Comparison of ENCODE assay signal across 9 cellular contexts in genomic region chr17:35535406-35535805, GRCh38. TPM values are rescaled to one million over a fixed set of nuclear protein-coding genes. Genes with fewer than 3 reads are reported as not detected.
A peak's percentile ranks its signal among the peaks of the same experiment; 100 is the strongest.
DNase-seq lines count a peak whose midpoint lies in the region; ATAC-seq and TF ChIP-seq lines count a peak whose summit lies in the region.
"Not testable (repeated sequence)": the region's sequence is repeated elsewhere in the genome, so short reads cannot be mapped to it uniquely, and the experiment has no call there.
"Had no signal": no experiment of that assay in that cellular context is flagged by ENCODE, and none has a peak within 500 bp of the region (broad histone marks: within the 10 kb centered on the region; RNA-seq: fewer than 3 reads in every experiment).

No MANE protein-coding gene starts in this region.

- peak overlapping the region; percentile 77 for H3K9ac ChIP-seq in DND-41 (ENCODE audit: low read depth, low read length)

- H3K36me3 Mint-ChIP-seq in T-helper 17 cell (ENCODE audit: low read depth) = not testable (repeated sequence)
- H3K36me3 Mint-ChIP-seq in activated CD8-positive, alpha-beta T cell treated with anti-CD3 and anti-CD28 coated beads, Interleukin-2, amount 10 ng/mL, durations not matched to agents 7 days and 5 days (ENCODE audit: low read depth) = peaks cover 60% of the 10 kb centered on the region
- H3K36me3 Mint-ChIP-seq in activated naive CD4-positive, alpha-beta T cell treated with anti-CD3 and anti-CD28 coated beads, Interleukin-2, amount 10 ng/mL, durations not matched to agents 7 days and 5 days = peaks cover 43% of the 10 kb centered on the region
- peaks cover 38% of the 10 kb centered on the region for H3K36me3 Mint-ChIP-seq in central memory CD8-positive, alpha-beta T cell (ENCODE audit: insufficient read depth)
- H3K36me3 Mint-ChIP-seq in naive thymus-derived CD4-positive, alpha-beta T cell = peaks cover 0 to 42% (median 18%) of the 10 kb centered on the region in 5 donors
- peaks cover 78% of the 10 kb centered on the region for H3K36me3 Mint-ChIP-seq in stimulated activated effector memory CD8-positive, alpha-beta T cell treated with anti-CD3 and anti-CD28 coated beads, Interleukin-12 subunit alpha, Interleukin-12 subunit beta, amount 100 ng/mL, for 72 hours

- TF ChIP-seq CTCF in DND-41 (IDR thresholded peaks at IDR 0.05; ENCODE audit: borderline replicate concordance, extremely low read depth, low read length, poor library complexity, severe bottlenecking) = not testable (repeated sequence)

- not testable (repeated sequence) for H2AFZ ChIP-seq in DND-41 (ENCODE audit: low read depth, low read length)

- not testable (repeated sequence) for H3K36me3 ChIP-seq in DND-41 (ENCODE audit: insufficient read depth, low read length); naive thymus-derived CD4-positive, alpha-beta T cell (ENCODE audit: control insufficient read depth in 2 of 3, insufficient read depth in 3 of 3, low read length in 3 of 3)

- not testable (repeated sequence) for ATAC-seq in DND-41 (ENCODE audit: insufficient read depth, low read depth); T-helper 17 cell; activated CD8-positive, alpha-beta T cell treated with anti-CD3 and anti-CD28 coated beads, Interleukin-2, amount 10 ng/mL, durations not matched to agents 7 days and 5 days; central memory CD8-positive, alpha-beta T cell (replicated peaks; ENCODE audit: extremely low read depth, poor library complexity, severe bottlenecking); naive thymus-derived CD4-positive, alpha-beta T cell; stimulated activated effector memory CD8-positive, alpha-beta T cell treated with anti-CD3 and anti-CD28 coated beads, Interleukin-12 subunit alpha, Interleukin-12 subunit beta, amount 100 ng/mL, for 72 hours

- H3K27me3 ChIP-seq in DND-41 (ENCODE audit: insufficient read depth, low read length, poor library complexity); naive thymus-derived CD4-positive, alpha-beta T cell (ENCODE audit: control insufficient read depth in 2 of 2, insufficient read depth in 2 of 2, low read length in 2 of 2): not testable (repeated sequence)

- H4K20me1 ChIP-seq in DND-41 (ENCODE audit: insufficient read depth, low read length) = peaks cover 14% of the 10 kb centered on the region

- intact Hi-C loops in naive thymus-derived CD4-positive, alpha-beta T cell (cut with micrococcal nuclease) = loop anchor here (5.0 kb wide), 3 partner anchors 103 to 993 kb away; partner anchors contain the start of genes LIG3 (in 1 of the 2) and SLFN12 (in 1 of the 2)

- not testable (repeated sequence) for H3K9me3 ChIP-seq in DND-41 (ENCODE audit: insufficient read depth, low read length, severe bottlenecking); T-helper 17 cell (ENCODE audit: control insufficient read depth, low read length, poor library complexity, severe bottlenecking); naive thymus-derived CD4-positive, alpha-beta T cell (ENCODE audit: control insufficient read depth in 2 of 3, low read length in 3 of 3)

- POLR2A ChIA-PET in activated CD8-positive, alpha-beta T cell treated with anti-CD3 and anti-CD28 coated beads, Interleukin-2, amount 10 ng/mL, durations not matched to agents 7 days and 5 days (lab: Charles Lee) = interaction anchor here (0.6 to 7.1 kb wide), 14 partner anchors 14 to 321 kb away, joined by 3 to 162 read pairs (median 8); partner anchors contain the start of genes AP2B1, PEX12, SLFN11 and SLFN5
- POLR2A ChIA-PET in naive thymus-derived CD4-positive, alpha-beta T cell (lab: Charles Lee) = interaction anchor here (0.6 to 16.0 kb wide), 17 partner anchors 12 to 488 kb away, joined by 3 to 253 read pairs (median 6); partner anchors contain the start of genes PEX12 and SLFN5

- peak overlapping the region; percentile 97 for H3K27ac Mint-ChIP-seq in T-helper 17 cell
- peak overlapping the region; percentile 98 for H3K27ac Mint-ChIP-seq in activated CD8-positive, alpha-beta T cell treated with anti-CD3 and anti-CD28 coated beads, Interleukin-2, amount 10 ng/mL, durations not matched to agents 7 days and 5 days
- H3K27ac Mint-ChIP-seq in activated naive CD4-positive, alpha-beta T cell treated with anti-CD3 and anti-CD28 coated beads, Interleukin-2, amount 10 ng/mL, durations not matched to agents 7 days and 5 days = peak overlapping the region; percentile 100
- peak overlapping the region; percentile 82 for H3K27ac Mint-ChIP-seq in central memory CD8-positive, alpha-beta T cell (ENCODE audit: low read depth)
- H3K27ac Mint-ChIP-seq in naive thymus-derived CD4-positive, alpha-beta T cell = peak overlapping the region; percentile 88 to 100 (median 95)
- H3K27ac Mint-ChIP-seq in stimulated activated effector memory CD8-positive, alpha-beta T cell treated with anti-CD3 and anti-CD28 coated beads, Interleukin-12 subunit alpha, Interleukin-12 subunit beta, amount 100 ng/mL, for 72 hours = peak overlapping the region; percentile 97

- not testable (repeated sequence) for H3K9me3 Mint-ChIP-seq in activated CD8-positive, alpha-beta T cell treated with anti-CD3 and anti-CD28 coated beads, Interleukin-2, amount 10 ng/mL, durations not matched to agents 7 days and 5 days (ENCODE audit: insufficient read depth); activated naive CD4-positive, alpha-beta T cell treated with anti-CD3 and anti-CD28 coated beads, Interleukin-2, amount 10 ng/mL, durations not matched to agents 7 days and 5 days; central memory CD8-positive, alpha-beta T cell; naive thymus-derived CD4-positive, alpha-beta T cell; stimulated activated effector memory CD8-positive, alpha-beta T cell treated with anti-CD3 and anti-CD28 coated beads, Interleukin-12 subunit alpha, Interleukin-12 subunit beta, amount 100 ng/mL, for 72 hours

- H3K4me3 ChIP-seq in DND-41 (ENCODE audit: low read depth in 1 of 2, low read length in 2 of 2) = peak overlapping the region; percentile 26 to 58; a peak in 3 of 4 replicates
- peak overlapping the region; percentile 61 for H3K4me3 ChIP-seq in naive thymus-derived CD4-positive, alpha-beta T cell (ENCODE audit: low read length)

- peaks cover 48% of the 10 kb centered on the region for H3K4me1 Mint-ChIP-seq in T-helper 17 cell
- H3K4me1 Mint-ChIP-seq in activated CD8-positive, alpha-beta T cell treated with anti-CD3 and anti-CD28 coated beads, Interleukin-2, amount 10 ng/mL, durations not matched to agents 7 days and 5 days (ENCODE audit: low read depth) = peaks cover 42% of the 10 kb centered on the region
- peaks cover 56% of the 10 kb centered on the region for H3K4me1 Mint-ChIP-seq in activated naive CD4-positive, alpha-beta T cell treated with anti-CD3 and anti-CD28 coated beads, Interleukin-2, amount 10 ng/mL, durations not matched to agents 7 days and 5 days
- peaks cover 58% of the 10 kb centered on the region for H3K4me1 Mint-ChIP-seq in central memory CD8-positive, alpha-beta T cell
- peaks cover 41 to 77% (median 68%) of the 10 kb centered on the region in 7 donors for H3K4me1 Mint-ChIP-seq in naive thymus-derived CD4-positive, alpha-beta T cell
- H3K4me1 Mint-ChIP-seq in stimulated activated effector memory CD8-positive, alpha-beta T cell treated with anti-CD3 and anti-CD28 coated beads, Interleukin-12 subunit alpha, Interleukin-12 subunit beta, amount 100 ng/mL, for 72 hours = peaks cover 48% of the 10 kb centered on the region

- peaks cover 85% of the 10 kb centered on the region for H3K79me2 ChIP-seq in DND-41 (ENCODE audit: insufficient read depth, low read length)

- peaks cover 95% of the 10 kb centered on the region for H3K4me1 ChIP-seq in DND-41 (ENCODE audit: insufficient read depth, low read length)
- peaks cover 39 to 59% of the 10 kb centered on the region in 2 donors for H3K4me1 ChIP-seq in naive thymus-derived CD4-positive, alpha-beta T cell (ENCODE audit: control insufficient read depth in 2 of 2, insufficient read depth in 2 of 2, low read length in 2 of 2)

- peak overlapping the region; percentile 67 for H3K4me2 ChIP-seq in DND-41 (ENCODE audit: insufficient read depth, low read length)

- H3K27me3 Mint-ChIP-seq in T-helper 17 cell; activated CD8-positive, alpha-beta T cell treated with anti-CD3 and anti-CD28 coated beads, Interleukin-2, amount 10 ng/mL, durations not matched to agents 7 days and 5 days (ENCODE audit: low read depth); activated naive CD4-positive, alpha-beta T cell treated with anti-CD3 and anti-CD28 coated beads, Interleukin-2, amount 10 ng/mL, durations not matched to agents 7 days and 5 days; central memory CD8-positive, alpha-beta T cell; naive thymus-derived CD4-positive, alpha-beta T cell: not testable (repeated sequence)

- peak overlapping the region; percentile 96 for H3K27ac ChIP-seq in DND-41 (ENCODE audit: low read length)
- H3K27ac ChIP-seq in naive thymus-derived CD4-positive, alpha-beta T cell (ENCODE audit: low read depth, low read length) = peak overlapping the region; percentile 74

- CTCF ChIA-PET in activated CD8-positive, alpha-beta T cell treated with anti-CD3 and anti-CD28 coated beads, Interleukin-2, amount 10 ng/mL, durations not matched to agents 7 days and 5 days (lab: Charles Lee) = interaction anchor here (1.8 to 4.9 kb wide), 7 partner anchors 12 to 294 kb away, joined by 4 to 57 read pairs (median 18); partner anchors contain the start of genes PEX12 and SLFN11
- CTCF ChIA-PET in activated naive CD4-positive, alpha-beta T cell treated with anti-CD3 and anti-CD28 coated beads, Interleukin-2, amount 10 ng/mL, durations not matched to agents 7 days and 5 days (lab: Charles Lee) = interaction anchor here (0.9 to 8.1 kb wide), 5 partner anchors 13 to 401 kb away, joined by 3 to 86 read pairs (median 3); partner anchors contain the start of gene PEX12
- CTCF ChIA-PET in naive thymus-derived CD4-positive, alpha-beta T cell (lab: Charles Lee) = interaction anchor here (0.9 to 6.8 kb wide), 9 partner anchors 12 to 367 kb away, joined by 3 to 111 read pairs (median 12); no protein-coding TSS in a partner anchor

- DNase-seq in DND-41 = peak; percentile 53
- DNase-seq in T-helper 17 cell; activated CD8-positive, alpha-beta T cell treated with anti-CD3 and anti-CD28 coated beads, Interleukin-2, amount 10 ng/mL, durations not matched to agents 7 days and 5 days; activated naive CD4-positive, alpha-beta T cell treated with anti-CD3 and anti-CD28 coated beads, Interleukin-2, amount 10 ng/mL, durations not matched to agents 7 days and 5 days; central memory CD8-positive, alpha-beta T cell (ENCODE audit: low spot score in 2 of 2); naive thymus-derived CD4-positive, alpha-beta T cell: not testable (repeated sequence)
- DNase-seq in stimulated activated effector memory CD8-positive, alpha-beta T cell treated with anti-CD3 and anti-CD28 coated beads, Interleukin-12 subunit alpha, Interleukin-12 subunit beta, amount 100 ng/mL, for 72 hours (ENCODE audit: low spot score in 2 of 2) = peak in 1 of 2 donors; percentile 58

- H3K4me3 Mint-ChIP-seq in T-helper 17 cell = peak overlapping the region; percentile 98
- H3K4me3 Mint-ChIP-seq in activated CD8-positive, alpha-beta T cell treated with anti-CD3 and anti-CD28 coated beads, Interleukin-2, amount 10 ng/mL, durations not matched to agents 7 days and 5 days = peak overlapping the region; percentile 82
- peak overlapping the region; percentile 78 for H3K4me3 Mint-ChIP-seq in activated naive CD4-positive, alpha-beta T cell treated with anti-CD3 and anti-CD28 coated beads, Interleukin-2, amount 10 ng/mL, durations not matched to agents 7 days and 5 days
- H3K4me3 Mint-ChIP-seq in central memory CD8-positive, alpha-beta T cell = peak overlapping the region; percentile 81
- H3K4me3 Mint-ChIP-seq in naive thymus-derived CD4-positive, alpha-beta T cell = peak overlapping the region; percentile 75 to 100 (median 88)
- H3K4me3 Mint-ChIP-seq in stimulated activated effector memory CD8-positive, alpha-beta T cell treated with anti-CD3 and anti-CD28 coated beads, Interleukin-12 subunit alpha, Interleukin-12 subunit beta, amount 100 ng/mL, for 72 hours = peak overlapping the region; percentile 70

RNA-seq across cellular contexts. Expression of gene SLFN12L, which starts 2.1 kb away (rescaled TPM):
- 10 to 100 TPM; 70.0 to 90.1 TPM for total RNA-seq in T-helper 17 cell
- total RNA-seq in activated CD8-positive, alpha-beta T cell treated with anti-CD3 and anti-CD28 coated beads, Interleukin-2, amount 10 ng/mL, durations not matched to agents 7 days and 5 days = 100 to 1,000 TPM; 115 to 123 TPM
- total RNA-seq in naive thymus-derived CD4-positive, alpha-beta T cell = 100 to 1,000 TPM in 1 of 5 experiments, 10 to 100 TPM in 4; 41.7 to 111 (median 52.9) TPM
- polyA plus RNA-seq in naive thymus-derived CD4-positive, alpha-beta T cell = 10 to 100 TPM; 12.0 to 13.6 TPM
- total RNA-seq: H7 had no signal

RNA-seq across cellular contexts. Expression of gene SLFN14, which starts 25.2 kb away (rescaled TPM):
- total RNA-seq in T-helper 17 cell = 1 to 10 TPM in 1 of 2 donors, not detected in 1; 7.2 TPM
- total RNA-seq in activated CD8-positive, alpha-beta T cell treated with anti-CD3 and anti-CD28 coated beads, Interleukin-2, amount 10 ng/mL, durations not matched to agents 7 days and 5 days = not detected
- total RNA-seq in naive thymus-derived CD4-positive, alpha-beta T cell = not detected
- polyA plus RNA-seq in naive thymus-derived CD4-positive, alpha-beta T cell = under 1 TPM in 1 of 2 donors, not detected in 1; 0.06 TPM
- total RNA-seq: A673, H7 had no signal

RNA-seq across cellular contexts. Expression of gene PEX12, which starts 43.0 kb away (rescaled TPM):
- total RNA-seq in T-helper 17 cell = 1 to 10 TPM; 3.1 to 3.6 TPM
- 1 to 10 TPM; 4.0 to 4.1 TPM for total RNA-seq in activated CD8-positive, alpha-beta T cell treated with anti-CD3 and anti-CD28 coated beads, Interleukin-2, amount 10 ng/mL, durations not matched to agents 7 days and 5 days
- total RNA-seq in naive thymus-derived CD4-positive, alpha-beta T cell = 1 to 10 TPM; 2.9 to 8.0 (median 5.3) TPM
- polyA plus RNA-seq in naive thymus-derived CD4-positive, alpha-beta T cell = 1 to 10 TPM; 2.2 to 5.0 TPM

RNA-seq across cellular contexts. Expression of gene AP2B1, which starts 51.7 kb away (rescaled TPM):
- 100 to 1,000 TPM in 1 of 2 donors, 10 to 100 TPM in 1; 95.9 to 114 TPM for total RNA-seq in T-helper 17 cell
- total RNA-seq in activated CD8-positive, alpha-beta T cell treated with anti-CD3 and anti-CD28 coated beads, Interleukin-2, amount 10 ng/mL, durations not matched to agents 7 days and 5 days = 100 to 1,000 TPM; 161 to 172 TPM
- total RNA-seq in naive thymus-derived CD4-positive, alpha-beta T cell = 100 to 1,000 TPM in 4 of 5 experiments, 10 to 100 TPM in 1; 84.7 to 197 (median 136) TPM
- polyA plus RNA-seq in naive thymus-derived CD4-positive, alpha-beta T cell = 10 to 100 TPM; 49.0 to 66.0 TPM
